24 cellular contexts compared by ENCODE assay signal in the genomic region with DNA sequence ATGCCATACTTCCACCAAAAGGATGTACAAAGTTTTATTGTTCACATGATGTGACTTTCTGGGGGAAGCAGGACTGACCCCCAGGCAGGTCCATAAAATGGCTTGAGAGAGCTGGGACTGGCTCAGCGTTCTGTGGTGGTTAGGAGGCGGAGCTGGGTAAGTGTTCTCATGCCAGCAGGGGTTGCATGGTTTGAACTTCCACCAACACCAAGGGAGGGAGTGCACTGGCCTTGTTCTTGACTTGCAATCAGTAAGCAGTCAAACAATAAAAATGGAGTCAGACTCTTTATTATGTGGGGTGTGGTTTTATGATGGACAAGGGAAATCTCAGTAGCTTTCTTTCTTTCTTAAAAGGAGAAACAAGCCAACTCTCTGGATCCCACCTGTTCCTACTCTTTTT.
A peak's percentile ranks its signal among the peaks of the same experiment; 100 is the strongest.
DNase-seq lines count a peak whose midpoint lies in the region; ATAC-seq, FAIRE-seq and TF ChIP-seq lines count a peak whose summit lies in the region.
"Had no signal": no experiment of that assay in that cellular context is flagged by ENCODE, and none has a peak within 500 bp of the region (broad histone marks: within the 10 kb centered on the region; RNA-seq: fewer than 3 reads in every experiment).

No MANE protein-coding gene starts in this region.

- H3K4me3 ChIP-seq in hepatocyte = no peak overlapping the region
- peak overlapping the region; percentile 8 to 32 for H3K4me3 ChIP-seq in mucosa of rectum (ENCODE audit: low read length in 2 of 2)
- no peak overlapping the region for H3K4me3 ChIP-seq in small intestine (ENCODE audit: low read depth in 1 of 2, low read length in 2 of 2)
- H3K4me3 ChIP-seq: BLaER1, GM23248 had no signal

- no peak overlapping the region for H3K4me2 ChIP-seq in hepatocyte
- H3K4me2 ChIP-seq: BLaER1 had no signal

- H3K27me3 ChIP-seq in hepatocyte = no peaks in the 10 kb centered on the region
- no peaks in the 10 kb centered on the region for H3K27me3 ChIP-seq in mucosa of rectum (ENCODE audit: control insufficient read depth in 2 of 2, insufficient read depth in 2 of 2, low read length in 2 of 2)
- no peaks in the 10 kb centered on the region for H3K27me3 ChIP-seq in small intestine (ENCODE audit: control insufficient read depth in 2 of 2, insufficient read depth in 2 of 2, low read length in 2 of 2)
- H3K27me3 ChIP-seq: BLaER1 had no signal

- H4K20me1 ChIP-seq in hepatocyte (ENCODE audit: insufficient read depth, poor library complexity, severe bottlenecking) = no peaks in the 10 kb centered on the region
- H4K20me1 ChIP-seq: BLaER1 had no signal

- peaks cover 23% of the 10 kb centered on the region for H3K4me1 ChIP-seq in hepatocyte (ENCODE audit: insufficient read depth)
- H3K4me1 ChIP-seq in mucosa of rectum (ENCODE audit: control insufficient read depth in 2 of 2, insufficient read depth in 2 of 2, low read length in 2 of 2) = peaks cover 62 to 78% of the 10 kb centered on the region in 2 donors
- H3K4me1 ChIP-seq in small intestine (ENCODE audit: control insufficient read depth in 2 of 2, insufficient read depth in 1 of 2, low read depth in 1 of 2, low read length in 1 of 2) = peaks cover 3 to 23% of the 10 kb centered on the region in 2 donors

- no peak overlapping the region for H2AFZ ChIP-seq in hepatocyte
- H2AFZ ChIP-seq: GM23248 had no signal

- DNase-seq in LoVo (ENCODE audit: low spot score) (peak; percentile 68), hepatocyte (ENCODE audit: low spot score) (no peak), small intestine (peak; percentile 93), dedifferentiated amniotic fluid mesenchymal stem cell (ENCODE audit: extremely low spot score) (no peak), NCI-H2107 (lab: John Stamatoyannopoulos, UW) (no peak), NCI-H2171 treated with DMSO at 0.1 percent for 48 hours (lab: John Stamatoyannopoulos, UW) (no peak)
- DNase-seq: Caco-2; CD4-positive, CD25-positive, alpha-beta regulatory T cell; CD8-positive, alpha-beta T cell; DMS153; DND-41; GM23248; H7 had no signal

- H3K79me2 ChIP-seq in hepatocyte = no peaks in the 10 kb centered on the region

- H3K36me3 ChIP-seq in hepatocyte (replicated peaks; ENCODE audit: insufficient read depth, low read depth) (no peaks in the 10 kb centered on the region), mucosa of rectum (ENCODE audit: control insufficient read depth in 2 of 2, insufficient read depth in 2 of 2, low read length in 2 of 2) (no peaks in the 10 kb centered on the region), small intestine (ENCODE audit: control insufficient read depth in 2 of 2, insufficient read depth in 2 of 2, low read length in 2 of 2) (no peaks in the 10 kb centered on the region)
- H3K36me3 ChIP-seq: BLaER1 had no signal

- H3K27ac ChIP-seq in hepatocyte (peak overlapping the region; percentile 67), mucosa of rectum (ENCODE audit: low read depth in 2 of 2, low read length in 2 of 2) (peak overlapping the region; percentile 81 to 82), small intestine (ENCODE audit: low read depth in 1 of 2, low read length in 1 of 2) (peak overlapping the region; percentile 38 to 58)
- H3K27ac ChIP-seq: 22Rv1, BLaER1, C4-2B, GM23248 had no signal

- peak overlapping the region in 1 of 2 donors; percentile 9 for H3K9ac ChIP-seq in mucosa of rectum (ENCODE audit: low read depth in 1 of 2, low read length in 2 of 2)
- H3K9ac ChIP-seq: BLaER1, GM23248 had no signal

- WGBS in hepatocyte (ENCODE audit: low lambda C conversion rate, missing lambda C conversion rate) = 69% methylated on average over 2 of the region's 2 CpGs
- 12 to 66% (median 39%) methylated on average over 2 of the region's 2 CpGs for WGBS in small intestine, 3 donors

- ATAC-seq in GM18861 (IDR thresholded peaks at IDR 0.05; ENCODE audit: unreplicated experiment) = no peak
- ATAC-seq: CD8-positive, alpha-beta T cell; HCT116 had no signal

- no peaks in the 10 kb centered on the region for H3K9me2 ChIP-seq in hepatocyte (replicated peaks; ENCODE audit: insufficient read depth)

- no peak for TF ChIP-seq CTCF in hepatocyte (IDR thresholded peaks at IDR 0.05; ENCODE audit: poor library complexity)

- no peaks in the 10 kb centered on the region for H3K9me3 ChIP-seq in hepatocyte (ENCODE audit: low read depth)
- no peaks in the 10 kb centered on the region for H3K9me3 ChIP-seq in mucosa of rectum (ENCODE audit: control insufficient read depth in 2 of 2, low read length in 2 of 2)
- no peaks in the 10 kb centered on the region for H3K9me3 ChIP-seq in small intestine (ENCODE audit: control insufficient read depth, low read depth)
- H3K9me3 ChIP-seq: BLaER1, Caco-2 had no signal

- no peak for FAIRE-seq in small intestine (lab: Jason Lieb, UNC)
- FAIRE-seq: A204.1, G401.6, GM12892, GM19239, H1 had no signal

Comparison
In these comparisons a context has a peak if more than half of its experiments do, and no peak if none do; other contexts are left out.
1. DNase-seq: peak in LoVo (single experiment) and small intestine (single experiment); none in hepatocyte (single experiment), dedifferentiated amniotic fluid mesenchymal stem cell (single experiment), NCI-H2107 (single experiment) and NCI-H2171 treated with DMSO at 0.1 percent for 48 hours (single experiment).
2. H3K4me3 ChIP-seq: peak in mucosa of rectum (2 of 2); none in hepatocyte (single experiment) and small intestine (0 of 2).
3. Peak in every context shown above with its lines, with median percentiles within 50 percentile points of each other: H3K27ac ChIP-seq.